8 cellular contexts compared by ENCODE assay signal in genomic region chr4:6986067-6986780, GRCh38. TPM values are rescaled to one million over a fixed set of nuclear protein-coding genes. Genes with fewer than 3 reads are reported as not detected.
DNase-seq lines count a peak whose midpoint lies in the region; ATAC-seq, FAIRE-seq and TF ChIP-seq lines count a peak whose summit lies in the region.

No MANE protein-coding gene starts in this region.

- peaks cover 31% of the 10 kb centered on the region for H3K36me3 Mint-ChIP-seq in Calu3 (ENCODE audit: insufficient read depth, unreplicated experiment)

- FAIRE-seq in HTR-8/SVneo (lab: Jason Lieb, UNC) (no peak), D721Med (lab: Jason Lieb, UNC) (no peak)

- no peaks in the 10 kb centered on the region for H3K9me3 Mint-ChIP-seq in Calu3 (ENCODE audit: low read depth, unreplicated experiment)

- H3K4me1 ChIP-seq in adrenal gland (replicated peaks in 1 of 2) (peaks cover 33 to 58% of the 10 kb centered on the region in 2 donors), right atrium auricular region (peaks cover 0 to 58% of the 10 kb centered on the region in 2 donors)

- H3K27me3 Mint-ChIP-seq in Calu3 (ENCODE audit: unreplicated experiment) = no peaks in the 10 kb centered on the region

- TF ChIP-seq CTCF in Calu3 (IDR thresholded peaks at IDR 0.05; ENCODE audit: unreplicated experiment) = no peak
- peak in 1 of 6 experiments; percentile 15 for TF ChIP-seq CTCF in adrenal gland (IDR thresholded peaks at IDR 0.05)
- peak in 1 of 2 donors; percentile 6 for TF ChIP-seq CTCF in right atrium auricular region (IDR thresholded peaks at IDR 0.05)
- no peak for TF ChIP-seq CTCF in retinal pigment epithelial cell (conservative IDR thresholded peaks at IDR 0.05; ENCODE audit: low read depth, low read length)
- no peak for TF ChIP-seq CTCF in D721Med (IDR thresholded peaks at IDR 0.05; ENCODE audit: insufficient read depth, missing control alignments)

- peak overlapping the region; percentile 96 for H3K4me3 Mint-ChIP-seq in Calu3 (ENCODE audit: low read depth, unreplicated experiment)

- intact Hi-C loops in Calu3 (cut with micrococcal nuclease; ENCODE audit: unreplicated experiment) (loop anchor here (5.0 to 10.0 kb wide), 2 partner anchors 79 to 89 kb away; partner anchors contain the start of gene TBC1D14), adrenal gland (cut with DNase I) (no loop called here)

- H3K36me3 ChIP-seq in adrenal gland (replicated peaks in 1 of 2) (peaks cover 0 to 7% of the 10 kb centered on the region in 2 donors), right atrium auricular region (no peaks in the 10 kb centered on the region)

- H3K27ac Mint-ChIP-seq in Calu3 (ENCODE audit: unreplicated experiment) = peak overlapping the region; percentile 52

- no peaks in the 10 kb centered on the region for H3K9me3 ChIP-seq in adrenal gland (replicated peaks in 1 of 3)
- no peaks in the 10 kb centered on the region for H3K9me3 ChIP-seq in right atrium auricular region

- TSS peak; percentile 75 for BruUV-seq in Calu3 (replicated peaks; lab: Mats Ljungman, UMichigan)

- DNase-seq in Calu3 (peak; percentile 12), HTR-8/SVneo (ENCODE audit: insufficient read length, low spot score) (peak; percentile 44), adrenal gland (peak; percentile 53 to 78 (median 66)), right atrium auricular region (ENCODE audit: low spot score) (peak; percentile 66), retinal pigment epithelial cell (ENCODE audit: low read depth) (no peak), D721Med (ENCODE audit: insufficient read length, low spot score) (no peak), NCI-H2029 (lab: John Stamatoyannopoulos, UW) (no peak)

- H3K27me3 ChIP-seq in adrenal gland (no peaks in the 10 kb centered on the region), right atrium auricular region (no peaks in the 10 kb centered on the region)

- peak overlapping the region in 3 of 4 donors; percentile 30 to 81 (median 46) for H3K4me3 ChIP-seq in adrenal gland
- peak overlapping the region; percentile 83 to 86 for H3K4me3 ChIP-seq in right atrium auricular region
- H3K4me3 ChIP-seq in retinal pigment epithelial cell (ENCODE audit: low read length) = peak overlapping the region; percentile 74

- H3K27ac ChIP-seq in adrenal gland = peak overlapping the region; percentile 74 to 96 (median 92)
- peak overlapping the region; percentile 93 to 97 for H3K27ac ChIP-seq in right atrium auricular region

- 4 to 6% (median 4%) methylated on average over 22 to 28 of the region's 28 CpGs for WGBS in adrenal gland, 4 donors

- no peak for TF ChIP-seq POLR2A in adrenal gland (IDR thresholded peaks at IDR 0.05)

- peaks cover 32% of the 10 kb centered on the region for H3K4me1 Mint-ChIP-seq in Calu3 (ENCODE audit: low read depth, unreplicated experiment)

- CTCF ChIA-PET in Calu3 (lab: Charles Lee) = no interaction called here

- ATAC-seq in GM19452 (IDR thresholded peaks at IDR 0.05; ENCODE audit: unreplicated experiment) = peak; percentile 31

RNA-seq across cellular contexts. Expression of gene TADA2B, which starts 56.9 kb away (rescaled TPM):
- total RNA-seq in Calu3 (2022) (15.1 and 15.8 TPM in 2 replicates), adrenal gland (10 to 100 TPM; 28.9 to 60.8 (median 33.2) TPM), right atrium auricular region (10 to 100 TPM; 20.8 to 27.0 TPM)
- polyA plus RNA-seq in adrenal gland = 10 to 100 TPM; 13.3 to 26.6 (median 14.9) TPM

Comparison
In these comparisons a context has a peak if more than half of its experiments do, and no peak if none do; other contexts are left out.
1. DNase-seq: peak in Calu3 (single experiment), HTR-8/SVneo (single experiment), adrenal gland (7 of 7) and right atrium auricular region (single experiment); none in retinal pigment epithelial cell (single experiment), D721Med (single experiment) and NCI-H2029 (single experiment).
2. Peak in every context shown above with its lines, with median percentiles within 50 percentile points of each other: H3K4me3 ChIP-seq.